In genomic region chr18:61334491-61334850, GRCh38 we compare ENCODE assay signal across 13 cellular contexts. TPM values are rescaled to one million over a fixed set of nuclear protein-coding genes. Genes with fewer than 3 reads are reported as not detected.
A peak's percentile ranks its signal among the peaks of the same experiment; 100 is the strongest.
DNase-seq lines count a peak whose midpoint lies in the region; ATAC-seq and TF ChIP-seq lines count a peak whose summit lies in the region.
"Had no signal": no experiment of that assay in that cellular context is flagged by ENCODE, and none has a peak within 500 bp of the region (broad histone marks: within the 10 kb centered on the region; RNA-seq: fewer than 3 reads in every experiment).

No MANE protein-coding gene starts in this region.

- DNase-seq in AG08396 (ENCODE audit: low spot score) (peak; percentile 13), amygdala (lab: John Stamatoyannopoulos, UW) (peak in 52 of 56 donors; percentile 11 to 82 (median 62)), right atrium auricular region (ENCODE audit: low spot score) (no peak), COR-L47 (lab: John Stamatoyannopoulos, UW) (no peak), COLO668 (lab: John Stamatoyannopoulos, UW; ENCODE audit: unreplicated experiment) (no peak)
- DNase-seq: activated naive CD8-positive, alpha-beta T cell treated with anti-CD3 and anti-CD28 coated beads for 36 hours; NCI-H1105 treated with DMSO at 0.1 percent for 48 hours had no signal

- H3K27ac ChIP-seq in right atrium auricular region = no peak overlapping the region
- no peak overlapping the region for H3K27ac ChIP-seq in parathyroid adenoma

- H3K27me3 ChIP-seq in right atrium auricular region (peaks cover 0 to 7% of the 10 kb centered on the region in 2 donors), parathyroid adenoma (ENCODE audit: control insufficient read depth, insufficient read depth, low read length) (no peaks in the 10 kb centered on the region)

- ATAC-seq in GM18498 (IDR thresholded peaks at IDR 0.05; ENCODE audit: unreplicated experiment) = no peak
- ATAC-seq in HG03342 (IDR thresholded peaks at IDR 0.05; ENCODE audit: unreplicated experiment) = no peak
- ATAC-seq: activated CD4-positive, CD25-positive, alpha-beta regulatory T cell treated with anti-CD3 and anti-CD28 coated beads, Interleukin-2, amount 50 U/mL, for 24 hours had no signal

- no peak overlapping the region for H2AFZ ChIP-seq in parathyroid adenoma

- H3K79me2 ChIP-seq in parathyroid adenoma = no peaks in the 10 kb centered on the region

- no peak overlapping the region for H3K9ac ChIP-seq in parathyroid adenoma

- H3K36me3 ChIP-seq in right atrium auricular region (no peaks in the 10 kb centered on the region), parathyroid adenoma (ENCODE audit: control insufficient read depth, insufficient read depth, low read length) (no peaks in the 10 kb centered on the region)

- TF ChIP-seq CTCF in right atrium auricular region (IDR thresholded peaks at IDR 0.05) (no peak), parathyroid adenoma (IDR thresholded peaks at IDR 0.05) (no peak)

- H3K4me3 ChIP-seq in right atrium auricular region (peak overlapping the region; percentile 27 to 46), parathyroid adenoma (ENCODE audit: low read depth, low read length) (no peak overlapping the region)

- H3K9me3 ChIP-seq in right atrium auricular region = no peaks in the 10 kb centered on the region
- H3K9me3 ChIP-seq in parathyroid adenoma (ENCODE audit: control insufficient read depth, low read length) = no peaks in the 10 kb centered on the region

- peak overlapping the region; percentile 28 for H3K4me2 ChIP-seq in parathyroid adenoma (ENCODE audit: low read length)

- peaks cover 0 to 18% of the 10 kb centered on the region in 2 donors for H3K4me1 ChIP-seq in right atrium auricular region
- H3K4me1 ChIP-seq in parathyroid adenoma = no peaks in the 10 kb centered on the region

RNA-seq across cellular contexts. Expression of gene CDH20, which starts 1.2 kb away (rescaled TPM):
- under 1 TPM in 1 of 2 donors, not detected in 1; 0.41 TPM for total RNA-seq in right atrium auricular region
- total RNA-seq: glomerular endothelial cell, renal cortical epithelial cell had no signal

Comparison
In these comparisons a context has a peak if more than half of its experiments do, and no peak if none do; other contexts are left out.
1. DNase-seq: peak in AG08396 (single experiment) and amygdala (52 of 56); none in right atrium auricular region (single experiment), COR-L47 (single experiment) and COLO668 (single experiment).